11 cellular contexts compared by ENCODE assay signal in the genomic region with DNA sequence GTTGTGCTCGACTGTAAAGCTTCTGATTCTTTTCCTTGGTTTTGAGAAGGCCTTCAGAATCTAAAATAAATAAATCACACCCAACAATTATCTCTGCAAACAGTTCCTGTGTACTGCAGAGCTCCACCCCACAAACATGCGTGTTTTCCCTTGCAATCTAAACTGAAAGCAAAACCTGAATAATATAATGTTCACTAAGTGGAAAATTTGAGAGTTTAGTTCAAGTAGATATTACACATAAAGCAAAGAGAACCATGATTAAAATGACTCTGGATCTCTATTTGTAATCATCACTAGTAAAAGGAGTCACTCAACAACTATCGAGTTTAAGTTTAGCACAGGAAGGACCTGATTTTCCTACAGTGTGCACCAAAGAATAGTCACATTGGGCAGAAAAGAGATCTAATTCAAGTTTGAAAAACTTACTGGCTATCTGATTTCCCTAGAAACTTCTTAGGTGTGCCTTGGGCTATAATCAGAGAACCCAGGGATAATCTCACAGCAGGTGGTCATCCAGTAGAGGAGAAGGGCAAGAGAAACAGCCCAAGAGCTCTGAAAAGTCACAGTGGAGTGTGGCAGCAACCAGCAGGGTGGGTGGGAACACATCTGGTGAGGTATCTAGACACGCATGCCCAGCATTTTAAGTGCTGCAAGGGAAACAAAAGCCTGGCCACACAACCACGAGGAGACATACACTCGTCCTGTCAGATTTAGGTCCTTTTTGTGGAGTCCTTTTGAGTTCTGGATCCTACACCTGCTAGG. TPM values are rescaled to one million over a fixed set of nuclear protein-coding genes. Genes with fewer than 3 reads are reported as not detected.
DNase-seq lines count a peak whose midpoint lies in the region; FAIRE-seq and TF ChIP-seq lines count a peak whose summit lies in the region.
"Had no signal": no experiment of that assay in that cellular context is flagged by ENCODE, and none has a peak within 500 bp of the region (broad histone marks: within the 10 kb centered on the region; RNA-seq: fewer than 3 reads in every experiment).

No MANE protein-coding gene starts in this region.

- no peak for TF ChIP-seq CTCF in colonic mucosa (IDR thresholded peaks at IDR 0.05)
- no peak for TF ChIP-seq CTCF in GM10266 (IDR thresholded peaks at IDR 0.05; ENCODE audit: control insufficient read depth, insufficient read depth, low read depth, missing control alignments)

- WGBS in small intestine, 3 donors, result 53 to 66% (median 55%) methylated on average over 6 of the region's 6 CpGs

- 0 out of 2 replicates have a peak overlapping the region, but pooled peaks have one; percentile 2 for H3K27ac ChIP-seq in SK-N-MC
- peak overlapping the region; percentile 78 for H3K27ac ChIP-seq in colonic mucosa
- peak overlapping the region; percentile 63 to 91 for H3K27ac ChIP-seq in small intestine (ENCODE audit: low read depth in 1 of 2, low read length in 1 of 2)
- H3K27ac ChIP-seq: cardiac muscle cell had no signal

- FAIRE-seq in HTR-8/SVneo (lab: Jason Lieb, UNC) (peak; percentile 44), small intestine (lab: Jason Lieb, UNC) (no peak)

- DNase-seq in HTR-8/SVneo (ENCODE audit: insufficient read length, low spot score), result no peak
- DNase-seq in SK-N-MC (ENCODE audit: low read depth, low spot score), result no peak
- DNase-seq in colonic mucosa, result no peak
- peak; percentile 73 for DNase-seq in small intestine
- no peak for DNase-seq in mesenteric fat pad (ENCODE audit: low spot score)
- DNase-seq in GM10266 (ENCODE audit: extremely low spot score), result no peak
- no peak for DNase-seq in NCI-H187 treated with DMSO at 0.1 percent for 48 hours (lab: John Stamatoyannopoulos, UW)
- DNase-seq: DMS53, NCI-H774, posterior cingulate gyrus had no signal

- H3K36me3 ChIP-seq in SK-N-MC (ENCODE audit: insufficient read depth, low read length) (peaks cover 22% of the 10 kb centered on the region), colonic mucosa (no peaks in the 10 kb centered on the region), small intestine (ENCODE audit: control insufficient read depth in 2 of 2, insufficient read depth in 2 of 2, low read length in 2 of 2) (peaks cover 4 to 7% of the 10 kb centered on the region in 2 donors)

- intact Hi-C loops in colonic mucosa (cut with DNase I), result no loop called here

- H3K9ac ChIP-seq in SK-N-MC (ENCODE audit: insufficient read length), result no peak overlapping the region
- H3K9ac ChIP-seq in colonic mucosa (ENCODE audit: low read depth in 2 of 2, low read length in 2 of 2), result no peak overlapping the region

- no peaks in the 10 kb centered on the region for H3K4me1 ChIP-seq in colonic mucosa
- peaks cover 0 to 3% of the 10 kb centered on the region in 2 donors for H3K4me1 ChIP-seq in small intestine (ENCODE audit: control insufficient read depth in 2 of 2, insufficient read depth in 1 of 2, low read depth in 1 of 2, low read length in 1 of 2)

- H3K27me3 ChIP-seq in colonic mucosa (no peaks in the 10 kb centered on the region), small intestine (ENCODE audit: control insufficient read depth in 2 of 2, insufficient read depth in 2 of 2, low read length in 2 of 2) (no peaks in the 10 kb centered on the region)
- H3K27me3 ChIP-seq: cardiac muscle cell had no signal

- H3K4me3 ChIP-seq in SK-N-MC, result no peak overlapping the region
- no peak overlapping the region for H3K4me3 ChIP-seq in colonic mucosa
- no peak overlapping the region for H3K4me3 ChIP-seq in small intestine (ENCODE audit: low read depth in 1 of 2, low read length in 2 of 2)
- H3K4me3 ChIP-seq: cardiac muscle cell had no signal

- no peaks in the 10 kb centered on the region for H3K9me3 ChIP-seq in SK-N-MC (ENCODE audit: low read depth, low read length)
- no peaks in the 10 kb centered on the region for H3K9me3 ChIP-seq in colonic mucosa
- no peaks in the 10 kb centered on the region for H3K9me3 ChIP-seq in small intestine (ENCODE audit: control insufficient read depth, low read depth)

RNA-seq across cellular contexts. Expression of a gene that starts 25.4 kb away (rescaled TPM):
- total RNA-seq in colonic mucosa, result 1 to 10 TPM; 5.4 to 7.2 TPM
- 1 to 10 TPM; 3.5 to 8.3 (median 3.6) TPM for polyA plus RNA-seq in small intestine
- total RNA-seq in mesenteric fat pad, result 8.1 TPM

RNA-seq across cellular contexts. Expression of a gene that starts 54.2 kb away (rescaled TPM):
- total RNA-seq in colonic mucosa (under 1 TPM in 1 of 2 donors, not detected in 1; 0.12 TPM), mesenteric fat pad (not detected)
- polyA plus RNA-seq in small intestine, result not detected
- total RNA-seq: cardiac muscle cell had no signal
- polyA plus RNA-seq: cardiac muscle cell had no signal

Comparison
In these comparisons a context has a peak if more than half of its experiments do, and no peak if none do; other contexts are left out.
1. H3K27ac ChIP-seq: peak in every context shown above with its lines; median percentile 78 in colonic mucosa; 77 in small intestine; 2 in SK-N-MC.